19 cellular contexts compared by ENCODE assay signal in the genomic region with DNA sequence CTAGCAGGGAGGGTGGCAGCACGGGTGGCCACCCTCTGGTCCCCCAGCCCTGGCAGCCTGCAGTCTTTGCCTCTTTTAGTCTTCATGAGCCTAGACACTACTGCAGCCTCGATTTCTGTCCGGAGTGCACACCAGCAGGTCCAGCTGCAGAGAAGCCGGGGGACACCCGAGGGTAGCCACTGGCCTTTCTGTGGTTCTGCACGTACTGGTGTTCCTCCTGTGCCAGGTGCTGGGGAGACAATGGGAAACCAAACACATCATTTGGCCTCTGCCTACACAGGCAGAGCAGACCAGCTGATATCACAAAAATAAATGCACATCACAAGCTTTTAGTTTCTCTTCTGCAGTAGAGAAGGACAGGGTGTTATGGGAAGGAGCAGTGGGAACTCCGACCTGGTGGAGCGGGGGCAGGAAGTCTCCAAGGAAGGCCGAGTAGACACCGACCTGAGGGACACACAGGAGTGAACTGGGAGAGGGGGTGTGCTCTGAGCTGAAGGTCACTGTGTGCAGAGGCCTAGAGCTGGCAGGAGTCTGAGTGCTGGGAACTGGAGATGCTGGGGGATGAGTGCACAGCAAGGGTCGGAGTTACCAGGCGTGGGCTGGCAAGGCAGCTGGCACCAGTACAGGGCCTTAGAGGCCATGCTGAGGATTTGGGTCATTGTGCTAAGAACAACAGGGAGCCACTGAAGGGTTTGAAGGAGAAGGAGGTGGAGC. TPM values are rescaled to one million over a fixed set of nuclear protein-coding genes. Genes with fewer than 3 reads are reported as not detected.
DNase-seq lines count a peak whose midpoint lies in the region; ATAC-seq and TF ChIP-seq lines count a peak whose summit lies in the region.
"Had no signal": no experiment of that assay in that cellular context is flagged by ENCODE, and none has a peak within 500 bp of the region (broad histone marks: within the 10 kb centered on the region; RNA-seq: fewer than 3 reads in every experiment).

No MANE protein-coding gene starts in this region.

- H3K36me3 ChIP-seq in tibial nerve = peaks cover 0 to 44% (median 0%) of the 10 kb centered on the region in 3 donors

- H3K9me3 ChIP-seq in tibial nerve = no peaks in the 10 kb centered on the region
- H3K9me3 ChIP-seq: gastroesophageal sphincter had no signal

- no peak for TF ChIP-seq POLR2A in tibial nerve (IDR thresholded peaks at IDR 0.05)

- H3K4me3 ChIP-seq in tibial nerve = no peak overlapping the region
- H3K4me3 ChIP-seq: gastroesophageal sphincter had no signal

- H3K27me3 Mint-ChIP-seq in brain (no peaks in the 10 kb centered on the region), neural crest cell (ENCODE audit: low read depth) (no peaks in the 10 kb centered on the region)
- no peaks in the 10 kb centered on the region for H3K27me3 Mint-ChIP-seq in natural killer cell treated with Interleukin-12 subunit alpha and Interleukin-12 subunit beta and Interleukin-15 and Interleukin-18, amount 100 ng/mL, for 72 hours
- H3K27me3 Mint-ChIP-seq: activated naive CD8-positive, alpha-beta T cell treated with anti-CD3 and anti-CD28 coated beads, Interleukin-2, amount 10 ng/mL, durations not matched to agents 7 days and 5 days had no signal

- DNase-seq in activated naive CD4-positive, alpha-beta T cell treated with anti-CD3 and anti-CD28 coated beads, Interleukin-2, amount 50 U/mL, for 72 hours (ENCODE audit: low spot score in 2 of 2) = no peak
- DNase-seq in activated naive CD4-positive, alpha-beta T cell (lab: John Stamatoyannopoulos, UW) = no peak
- DNase-seq in neural crest cell (ENCODE audit: low read depth, low spot score) = no peak
- DNase-seq in tibial nerve (ENCODE audit: low spot score in 2 of 2) = no peak
- no peak for DNase-seq in HPDE6-E6E7 (ENCODE audit: extremely low spot score)
- DNase-seq in natural killer cell treated with Interleukin-12 subunit alpha and Interleukin-12 subunit beta and Interleukin-15 and Interleukin-18, amount 100 ng/mL, for 72 hours (ENCODE audit: low spot score) = no peak
- DNase-seq: activated CD8-positive, alpha-beta memory T cell treated with anti-CD3 and anti-CD28 coated beads for 24 hours; activated naive CD8-positive, alpha-beta T cell treated with anti-CD3 and anti-CD28 coated beads, Interleukin-2, amount 10 ng/mL, durations not matched to agents 7 days and 5 days; activated T-cell treated with anti-CD3 and anti-CD28 coated beads, Interleukin-2, amount 50 U/mL, for 48 hours; DMS153; IMR-90; left cardiac atrium; NCI-H1417 treated with DMSO at 0.1 percent for 48 hours; NCI-H524 treated with DMSO at 0.1 percent for 48 hours had no signal

- TF ChIP-seq CTCF in brain (conservative IDR thresholded peaks at IDR 0.05) (no peak), neural crest cell (conservative IDR thresholded peaks at IDR 0.05) (no peak), tibial nerve (IDR thresholded peaks at IDR 0.05) (no peak)

- H3K36me3 Mint-ChIP-seq in activated naive CD4-positive, alpha-beta T cell treated with anti-CD3 and anti-CD28 coated beads, Interleukin-2, amount 50 U/mL, for 72 hours = peaks cover 0 to 5% of the 10 kb centered on the region in 2 donors
- H3K36me3 Mint-ChIP-seq in brain (peaks cover 76% of the 10 kb centered on the region), neural crest cell (ENCODE audit: low read depth) (peaks cover 12% of the 10 kb centered on the region)
- no peaks in the 10 kb centered on the region for H3K36me3 Mint-ChIP-seq in natural killer cell treated with Interleukin-12 subunit alpha and Interleukin-12 subunit beta and Interleukin-15 and Interleukin-18, amount 100 ng/mL, for 72 hours

- peak overlapping the region; percentile 37 to 44 for H3K27ac Mint-ChIP-seq in activated naive CD4-positive, alpha-beta T cell treated with anti-CD3 and anti-CD28 coated beads, Interleukin-2, amount 50 U/mL, for 72 hours
- H3K27ac Mint-ChIP-seq in brain (peak overlapping the region in 4 of 5 experiments; percentile 45 to 92 (median 84)), neural crest cell (ENCODE audit: unreplicated experiment) (peak overlapping the region; percentile 73)
- no peak overlapping the region for H3K27ac Mint-ChIP-seq in natural killer cell treated with Interleukin-12 subunit alpha and Interleukin-12 subunit beta and Interleukin-15 and Interleukin-18, amount 100 ng/mL, for 72 hours
- H3K27ac Mint-ChIP-seq: activated naive CD8-positive, alpha-beta T cell treated with anti-CD3 and anti-CD28 coated beads, Interleukin-2, amount 10 ng/mL, durations not matched to agents 7 days and 5 days; mesothelial cell of epicardium; stimulated activated effector memory CD8-positive, alpha-beta T cell treated with anti-CD3 and anti-CD28 coated beads, Interleukin-12 subunit alpha, Interleukin-12 subunit beta, amount 100 ng/mL, for 72 hours had no signal

- no peaks in the 10 kb centered on the region for H3K9me3 Mint-ChIP-seq in activated naive CD4-positive, alpha-beta T cell treated with anti-CD3 and anti-CD28 coated beads, Interleukin-2, amount 50 U/mL, for 72 hours
- no peaks in the 10 kb centered on the region for H3K9me3 Mint-ChIP-seq in brain
- no peaks in the 10 kb centered on the region for H3K9me3 Mint-ChIP-seq in neural crest cell
- H3K9me3 Mint-ChIP-seq in natural killer cell treated with Interleukin-12 subunit alpha and Interleukin-12 subunit beta and Interleukin-15 and Interleukin-18, amount 100 ng/mL, for 72 hours = no peaks in the 10 kb centered on the region
- H3K9me3 Mint-ChIP-seq: activated naive CD8-positive, alpha-beta T cell treated with anti-CD3 and anti-CD28 coated beads, Interleukin-2, amount 10 ng/mL, durations not matched to agents 7 days and 5 days; mesothelial cell of epicardium; stimulated activated effector memory CD8-positive, alpha-beta T cell treated with anti-CD3 and anti-CD28 coated beads, Interleukin-12 subunit alpha, Interleukin-12 subunit beta, amount 100 ng/mL, for 72 hours had no signal

- H3K4me3 Mint-ChIP-seq in brain (no peak overlapping the region), neural crest cell (no peak overlapping the region)
- no peak overlapping the region for H3K4me3 Mint-ChIP-seq in natural killer cell treated with Interleukin-12 subunit alpha and Interleukin-12 subunit beta and Interleukin-15 and Interleukin-18, amount 100 ng/mL, for 72 hours
- H3K4me3 Mint-ChIP-seq: activated naive CD8-positive, alpha-beta T cell treated with anti-CD3 and anti-CD28 coated beads, Interleukin-2, amount 10 ng/mL, durations not matched to agents 7 days and 5 days; mesothelial cell of epicardium; stimulated activated effector memory CD8-positive, alpha-beta T cell treated with anti-CD3 and anti-CD28 coated beads, Interleukin-12 subunit alpha, Interleukin-12 subunit beta, amount 100 ng/mL, for 72 hours had no signal

- H3K27ac ChIP-seq in tibial nerve = peak overlapping the region; percentile 63 to 86 (median 82)
- H3K27ac ChIP-seq: gastroesophageal sphincter had no signal

- H3K27me3 ChIP-seq in tibial nerve = no peaks in the 10 kb centered on the region
- H3K27me3 ChIP-seq: gastroesophageal sphincter had no signal

- H3K4me1 Mint-ChIP-seq in brain (peaks cover 28% of the 10 kb centered on the region), neural crest cell (peaks cover 7% of the 10 kb centered on the region)
- H3K4me1 Mint-ChIP-seq in natural killer cell treated with Interleukin-12 subunit alpha and Interleukin-12 subunit beta and Interleukin-15 and Interleukin-18, amount 100 ng/mL, for 72 hours (ENCODE audit: low read depth in 2 of 2) = peaks cover 0 to 4% of the 10 kb centered on the region in 2 donors
- H3K4me1 Mint-ChIP-seq: mesothelial cell of epicardium had no signal

- no peak for ATAC-seq in activated naive CD4-positive, alpha-beta T cell treated with anti-CD3 and anti-CD28 coated beads, Interleukin-2, amount 50 U/mL, for 72 hours
- no peak for ATAC-seq in GM21737 (IDR thresholded peaks at IDR 0.05; ENCODE audit: unreplicated experiment)
- ATAC-seq in natural killer cell treated with Interleukin-12 subunit alpha and Interleukin-12 subunit beta and Interleukin-15 and Interleukin-18, amount 100 ng/mL, for 72 hours = no peak
- ATAC-seq: gastroesophageal sphincter; stimulated activated effector memory CD8-positive, alpha-beta T cell treated with anti-CD3 and anti-CD28 coated beads, Interleukin-12 subunit alpha, Interleukin-12 subunit beta, amount 100 ng/mL, for 72 hours had no signal

- 56 to 72% methylated on average over 10 to 12 of the region's 12 CpGs for whole genome bisulfite sequencing in tibial nerve, 2 donors

- peaks cover 0 to 57% (median 39%) of the 10 kb centered on the region in 4 donors for H3K4me1 ChIP-seq in tibial nerve

- peak in 1 of 2 donors; percentile 23 for TF ChIP-seq EP300 in tibial nerve (IDR thresholded peaks at IDR 0.05)

RNA-seq across cellular contexts. Expression of a gene that starts 23.1 kb away (rescaled TPM):
- total RNA-seq in activated naive CD4-positive, alpha-beta T cell treated with anti-CD3 and anti-CD28 coated beads, Interleukin-2, amount 50 U/mL, for 72 hours = 10 to 100 TPM in 1 of 2 donors, 1 to 10 TPM in 1; 4.6 to 11.1 TPM
- 116 TPM for polyA plus RNA-seq in brain (ENCODE audit: insufficient read depth, low read depth, low replicate concordance)
- total RNA-seq in neural crest cell (46.0 and 46.1 TPM in 2 replicates), tibial nerve (100 to 1,000 TPM in 1 of 4 donors, 10 to 100 TPM in 3; 42.5 to 126 (median 61.3) TPM)
- 10 to 100 TPM; 10.0 to 10.4 TPM for total RNA-seq in natural killer cell treated with Interleukin-12 subunit alpha and Interleukin-12 subunit beta and Interleukin-15 and Interleukin-18, amount 100 ng/mL, for 72 hours

Comparison
In these comparisons a context has a peak if more than half of its experiments do, and no peak if none do; other contexts are left out.
1. H3K27ac Mint-ChIP-seq: peak in activated naive CD4-positive, alpha-beta T cell treated with anti-CD3 and anti-CD28 coated beads, Interleukin-2, amount 50 U/mL, for 72 hours (2 of 2), brain (4 of 5) and neural crest cell (single experiment); none in natural killer cell treated with Interleukin-12 subunit alpha and Interleukin-12 subunit beta and Interleukin-15 and Interleukin-18, amount 100 ng/mL, for 72 hours (0 of 2).